8 cellular contexts compared by ENCODE assay signal in the genomic region with DNA sequence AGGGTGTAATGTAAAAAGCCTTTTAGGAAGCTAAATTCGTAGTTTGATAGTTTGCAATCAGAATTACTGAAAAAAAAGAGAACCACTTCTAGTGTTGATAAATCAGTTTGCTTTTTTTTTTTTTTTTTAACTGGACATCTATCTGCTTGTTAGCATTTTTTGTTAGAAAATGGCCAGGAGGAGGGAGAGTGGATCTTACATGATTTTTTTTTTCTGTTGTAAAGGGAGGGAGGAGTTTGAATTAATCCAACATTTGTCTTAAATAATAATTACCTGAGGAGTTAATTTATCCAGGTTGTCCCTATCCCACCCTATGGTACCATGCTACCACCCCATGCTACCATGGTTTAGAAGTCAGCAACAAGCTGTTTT. TPM values are rescaled to one million over a fixed set of nuclear protein-coding genes. Genes with fewer than 3 reads are reported as not detected.
A peak's percentile ranks its signal among the peaks of the same experiment; 100 is the strongest.
DNase-seq lines count a peak whose midpoint lies in the region; ATAC-seq and TF ChIP-seq lines count a peak whose summit lies in the region.

No MANE protein-coding gene starts in this region.

- H3K27ac ChIP-seq in A673 (ENCODE audit: low read depth, low read length, poor library complexity, severe bottlenecking) (peak overlapping the region; percentile 89), muscle layer of duodenum (ENCODE audit: low read length) (peak overlapping the region; percentile 86)

- DNase-seq in A673 (ENCODE audit: low spot score), result no peak
- no peak for DNase-seq in Jurkat, Clone E6-1 (ENCODE audit: low read depth, low spot score)
- DNase-seq in choroid plexus epithelial cell (ENCODE audit: low read depth), result peak; percentile 31
- no peak for DNase-seq in inferior parietal cortex (ENCODE audit: extremely low spot score)
- DNase-seq in activated gamma-delta T cell treated with Interleukin-2 at 50 U/mL for 16 hours, result no peak
- DNase-seq in NCI-H1694 (lab: John Stamatoyannopoulos, UW), result no peak
- DNase-seq in sciatic nerve (ENCODE audit: low spot score), result no peak

- POLR2A ChIA-PET in A673 (lab: Charles Lee; ENCODE audit: low non-redundant PET), result no interaction called here

- no peak for ATAC-seq in sciatic nerve

- H3K9me3 ChIP-seq in A673 (ENCODE audit: low read depth, low read length, poor library complexity, severe bottlenecking) (no peaks in the 10 kb centered on the region), muscle layer of duodenum (ENCODE audit: control insufficient read depth in 1 of 2, low read length in 2 of 2) (no peaks in the 10 kb centered on the region)

- H3K36me3 ChIP-seq in A673 (ENCODE audit: insufficient read depth, low read length, poor library complexity, severe bottlenecking) (no peaks in the 10 kb centered on the region), muscle layer of duodenum (ENCODE audit: control insufficient read depth in 1 of 2, insufficient read depth in 2 of 2, low read length in 2 of 2) (no peaks in the 10 kb centered on the region)

- peaks cover 29% of the 10 kb centered on the region for H3K4me1 ChIP-seq in A673 (ENCODE audit: insufficient read depth, low read length, poor library complexity, severe bottlenecking)
- peaks cover 3 to 27% of the 10 kb centered on the region in 2 donors for H3K4me1 ChIP-seq in muscle layer of duodenum (ENCODE audit: control insufficient read depth in 1 of 2, insufficient read depth in 2 of 2, low read length in 2 of 2)

- peak overlapping the region; percentile 94 for H3K4me3 ChIP-seq in A673 (ENCODE audit: low read depth, low read length, poor library complexity, severe bottlenecking)
- peak overlapping the region; percentile 90 for H3K4me3 ChIP-seq in Jurkat, Clone E6-1 (ENCODE audit: low read length)
- peak overlapping the region; percentile 100 for H3K4me3 ChIP-seq in choroid plexus epithelial cell (ENCODE audit: low read depth, low read length)
- peak overlapping the region; percentile 81 to 90 for H3K4me3 ChIP-seq in muscle layer of duodenum (ENCODE audit: low read depth in 1 of 2, low read length in 2 of 2)

- CTCF ChIA-PET in A673 (lab: Charles Lee), result interaction anchor here (0.7 to 1.1 kb wide), 2 partner anchors 71 to 82 kb away, joined by 5 to 9 read pairs; no protein-coding TSS in a partner anchor

- no peaks in the 10 kb centered on the region for H3K27me3 ChIP-seq in A673 (replicated peaks; ENCODE audit: insufficient read depth, low read depth, low read length, poor library complexity)
- no peaks in the 10 kb centered on the region for H3K27me3 ChIP-seq in muscle layer of duodenum (ENCODE audit: low read depth, low read length)

- BruUV-seq in A673 (replicated peaks; lab: Mats Ljungman, UMichigan), result no TSS peak

- TF ChIP-seq CTCF in A673 (conservative IDR thresholded peaks at IDR 0.05; ENCODE audit: low read depth, low read length), result no peak
- no peak for TF ChIP-seq CTCF in choroid plexus epithelial cell (conservative IDR thresholded peaks at IDR 0.05; ENCODE audit: low read depth, low read length)

- intact Hi-C loops in A673 (cut with micrococcal nuclease; ENCODE audit: unreplicated experiment), result no loop called here
- intact Hi-C loops in sciatic nerve (cut with DNase I), result no loop called here

RNA-seq across cellular contexts. Expression of gene FBXO34, which starts 1.2 kb away (rescaled TPM):
- total RNA-seq in A673 (2021) (20.9 and 21.4 TPM in 2 replicates), sciatic nerve (20.0 TPM)
- polyA plus RNA-seq in Jurkat, Clone E6-1 (2012; ENCODE audit: insufficient read depth, insufficient read length), result 24.5 TPM
